ENCODE assay signal across 2 cellular contexts in genomic region chr19:3153286-3154230, GRCh38.
TF ChIP-seq lines count a peak whose summit lies in the region.

No MANE protein-coding gene starts in this region.

TF ChIP-seq in IMR-90, 13 proteins besides CTCF, POLR2A, EP300 and RAD21:
- TF ChIP-seq MAFK (IDR thresholded peaks at IDR 0.05; ENCODE audit: low read depth, low read length) (no peak), USF2 (IDR thresholded peaks at IDR 0.05; ENCODE audit: low read depth, low read length) (no peak), RCOR1 (IDR thresholded peaks at IDR 0.05; ENCODE audit: insufficient replicate concordance, low read length) (no peak), FOS (IDR thresholded peaks at IDR 0.05; ENCODE audit: low read depth, low read length) (no peak), RFX5 (IDR thresholded peaks at IDR 0.05; ENCODE audit: low read depth, low read length) (no peak), MXI1 (IDR thresholded peaks at IDR 0.05; ENCODE audit: borderline replicate concordance, low read depth, low read length) (no peak)

TF ChIP-seq in H1, 55 proteins besides CTCF, POLR2A, EP300 and RAD21:
- TF ChIP-seq HDAC2 (IDR thresholded peaks at IDR 0.05; ENCODE audit: borderline replicate concordance in 1 of 2, low read depth in 2 of 2, low read length in 2 of 2): no peak
